Comparison of ENCODE assay signal across 20 cellular contexts in genomic region chr4:56128231-56128630, GRCh38.
DNase-seq lines count a peak whose midpoint lies in the region; ATAC-seq, FAIRE-seq and TF ChIP-seq lines count a peak whose summit lies in the region.
"Had no signal": no experiment of that assay in that cellular context is flagged by ENCODE, and none has a peak within 500 bp of the region (broad histone marks: within the 10 kb centered on the region; RNA-seq: fewer than 3 reads in every experiment).

No MANE protein-coding gene starts in this region.

- H3K4me1 Mint-ChIP-seq in mesothelial cell of epicardium (peaks cover 13% of the 10 kb centered on the region), chondrocyte (ENCODE audit: low read depth) (peaks cover 10% of the 10 kb centered on the region)
- H3K4me1 Mint-ChIP-seq in CD8-positive, alpha-beta T cell (ENCODE audit: low read depth) = no peaks in the 10 kb centered on the region
- H3K4me1 Mint-ChIP-seq: activated naive CD8-positive, alpha-beta T cell treated with anti-CD3 and anti-CD28 coated beads, Interleukin-2, amount 50 U/mL, for 24 hours; activated T-helper 17 cell treated with anti-CD3 and anti-CD28 coated beads, Interleukin-2, amount 50 U/mL, for 72 hours; T-cell had no signal

- TF ChIP-seq CTCF in mesothelial cell of epicardium (IDR thresholded peaks at IDR 0.05; ENCODE audit: unreplicated experiment) (no peak), chondrocyte (IDR thresholded peaks at IDR 0.05) (no peak)
- no peak for TF ChIP-seq CTCF in CD8-positive, alpha-beta T cell (IDR thresholded peaks at IDR 0.05)

- no peak overlapping the region for H3K27ac ChIP-seq in CD8-positive, alpha-beta T cell (ENCODE audit: low read depth, low read length)
- H3K27ac ChIP-seq: coronary artery, tibial nerve, WERI-Rb-1 had no signal

- peaks cover 7% of the 10 kb centered on the region for H3K9me3 Mint-ChIP-seq in mesothelial cell of epicardium
- H3K9me3 Mint-ChIP-seq in CD8-positive, alpha-beta T cell = no peaks in the 10 kb centered on the region
- H3K9me3 Mint-ChIP-seq in chondrocyte (ENCODE audit: low read depth) = peaks cover 3% of the 10 kb centered on the region
- H3K9me3 Mint-ChIP-seq: activated naive CD8-positive, alpha-beta T cell treated with anti-CD3 and anti-CD28 coated beads, Interleukin-2, amount 50 U/mL, for 24 hours; activated T-helper 17 cell treated with anti-CD3 and anti-CD28 coated beads, Interleukin-2, amount 50 U/mL, for 72 hours; stimulated activated naive B cell treated with anti-CD40 and anti-IgM and Interleukin-4, amounts not matched to agents 10 μg/mL and 1 μg/mL and 100 μg/mL, for 72 hours; T-cell had no signal

- H3K27me3 Mint-ChIP-seq in mesothelial cell of epicardium (ENCODE audit: low read depth) = no peaks in the 10 kb centered on the region
- peaks cover 8% of the 10 kb centered on the region for H3K27me3 Mint-ChIP-seq in CD8-positive, alpha-beta T cell (ENCODE audit: low read depth)
- H3K27me3 Mint-ChIP-seq in chondrocyte (ENCODE audit: low read depth) = no peaks in the 10 kb centered on the region

- H3K9me3 ChIP-seq in CD8-positive, alpha-beta T cell (ENCODE audit: low read length) = no peaks in the 10 kb centered on the region
- H3K9me3 ChIP-seq: tibial nerve had no signal

- peaks cover 4% of the 10 kb centered on the region for H3K36me3 Mint-ChIP-seq in mesothelial cell of epicardium
- H3K36me3 Mint-ChIP-seq in CD8-positive, alpha-beta T cell = no peaks in the 10 kb centered on the region
- H3K36me3 Mint-ChIP-seq in chondrocyte (ENCODE audit: low read depth) = no peaks in the 10 kb centered on the region
- H3K36me3 Mint-ChIP-seq: stimulated activated naive B cell treated with anti-CD40 and anti-IgM and Interleukin-4, amounts not matched to agents 10 μg/mL and 1 μg/mL and 100 μg/mL, for 72 hours; T-cell had no signal

- FAIRE-seq in H54 (lab: Jason Lieb, UNC) = peak; percentile 43

- POLR2A ChIA-PET in CD8-positive, alpha-beta T cell (lab: Charles Lee) = no interaction called here

- DNase-seq in H54 (ENCODE audit: insufficient read length, low spot score) (no peak), NCI-H69 (lab: John Stamatoyannopoulos, UW) (peak; percentile 68), dedifferentiated amniotic fluid mesenchymal stem cell (ENCODE audit: extremely low spot score) (peak; percentile 76), mesothelial cell of epicardium (ENCODE audit: low spot score in 2 of 2, unreplicated experiment in 2 of 2) (no peak), AG08395 (ENCODE audit: low spot score) (no peak), chondrocyte (ENCODE audit: low spot score) (no peak)
- no peak for DNase-seq in CD8-positive, alpha-beta T cell
- DNase-seq: activated naive CD8-positive, alpha-beta T cell treated with anti-CD3 and anti-CD28 coated beads, Interleukin-2, amount 50 U/mL, for 24 hours; left colon; NCI-H1048; NK-92 treated with Interleukin-12 subunit alpha and Interleukin-12 subunit beta, amount 100 ng/mL, for 24 hours; posterior cingulate gyrus; stimulated activated naive B cell treated with anti-CD40 and anti-IgM and Interleukin-4, amounts not matched to agents 10 μg/mL and 1 μg/mL and 100 μg/mL, for 72 hours; T-cell; WERI-Rb-1 had no signal

- intact Hi-C loops in CD8-positive, alpha-beta T cell (cut with DNase I, micrococcal nuclease) = loop anchor here in 1 of 2 experiments (10.0 kb wide), 1 partner anchor 177 kb away; no protein-coding TSS in a partner anchor

- no peaks in the 10 kb centered on the region for H3K4me1 ChIP-seq in CD8-positive, alpha-beta T cell (ENCODE audit: insufficient read depth, low read length)
- H3K4me1 ChIP-seq: tibial nerve had no signal

- peak overlapping the region; percentile 32 for H3K27ac Mint-ChIP-seq in mesothelial cell of epicardium
- no peak overlapping the region for H3K27ac Mint-ChIP-seq in CD8-positive, alpha-beta T cell
- no peak overlapping the region for H3K27ac Mint-ChIP-seq in chondrocyte (ENCODE audit: unreplicated experiment)
- H3K27ac Mint-ChIP-seq: activated naive CD8-positive, alpha-beta T cell treated with anti-CD3 and anti-CD28 coated beads, Interleukin-2, amount 50 U/mL, for 24 hours; activated T-helper 17 cell treated with anti-CD3 and anti-CD28 coated beads, Interleukin-2, amount 50 U/mL, for 72 hours; B cell; stimulated activated naive B cell treated with anti-CD40 and anti-IgM and Interleukin-4, amounts not matched to agents 10 μg/mL and 1 μg/mL and 100 μg/mL, for 72 hours; T-cell had no signal

- ATAC-seq in CD8-positive, alpha-beta T cell = no peak
- no peak for ATAC-seq in GM21529 (IDR thresholded peaks at IDR 0.05; ENCODE audit: unreplicated experiment)
- ATAC-seq: activated naive CD8-positive, alpha-beta T cell treated with anti-CD3 and anti-CD28 coated beads, Interleukin-2, amount 50 U/mL, for 24 hours; activated T-helper 17 cell treated with anti-CD3 and anti-CD28 coated beads, Interleukin-2, amount 50 U/mL, for 72 hours; stimulated activated naive B cell treated with anti-CD40 and anti-IgM and Interleukin-4, amounts not matched to agents 10 μg/mL and 1 μg/mL and 100 μg/mL, for 72 hours; T-cell had no signal

- H3K36me3 ChIP-seq in CD8-positive, alpha-beta T cell (ENCODE audit: insufficient read depth, low read length) = no peaks in the 10 kb centered on the region
- H3K36me3 ChIP-seq: tibial nerve, WERI-Rb-1 had no signal

- no peak for TF ChIP-seq POLR2A in H54 (IDR thresholded peaks at IDR 0.05; ENCODE audit: low read depth, low read length)

- H3K4me3 Mint-ChIP-seq in mesothelial cell of epicardium = no peak overlapping the region
- H3K4me3 Mint-ChIP-seq in CD8-positive, alpha-beta T cell = no peak overlapping the region
- no peak overlapping the region for H3K4me3 Mint-ChIP-seq in chondrocyte (ENCODE audit: unreplicated experiment)
- H3K4me3 Mint-ChIP-seq: activated naive CD8-positive, alpha-beta T cell treated with anti-CD3 and anti-CD28 coated beads, Interleukin-2, amount 50 U/mL, for 24 hours; activated T-helper 17 cell treated with anti-CD3 and anti-CD28 coated beads, Interleukin-2, amount 50 U/mL, for 72 hours; B cell; stimulated activated naive B cell treated with anti-CD40 and anti-IgM and Interleukin-4, amounts not matched to agents 10 μg/mL and 1 μg/mL and 100 μg/mL, for 72 hours; T-cell had no signal

- no peak overlapping the region for H3K4me3 ChIP-seq in CD8-positive, alpha-beta T cell (ENCODE audit: low read depth, low read length)
- H3K4me3 ChIP-seq: coronary artery, tibial nerve had no signal

- CTCF ChIA-PET in CD8-positive, alpha-beta T cell (lab: Charles Lee) = no interaction called here

- H3K27me3 ChIP-seq in CD8-positive, alpha-beta T cell (ENCODE audit: insufficient read depth, low read length) = no peaks in the 10 kb centered on the region
- H3K27me3 ChIP-seq: tibial nerve had no signal

Comparison
In these comparisons a context has a peak if more than half of its experiments do, and no peak if none do; other contexts are left out.
1. DNase-seq: peak in NCI-H69 (single experiment) and dedifferentiated amniotic fluid mesenchymal stem cell (single experiment); none in H54 (single experiment), mesothelial cell of epicardium (0 of 2), AG08395 (single experiment), CD8-positive, alpha-beta T cell (0 of 7) and chondrocyte (single experiment).